ENCODE assay signal across 18 cellular contexts in the genomic region with DNA sequence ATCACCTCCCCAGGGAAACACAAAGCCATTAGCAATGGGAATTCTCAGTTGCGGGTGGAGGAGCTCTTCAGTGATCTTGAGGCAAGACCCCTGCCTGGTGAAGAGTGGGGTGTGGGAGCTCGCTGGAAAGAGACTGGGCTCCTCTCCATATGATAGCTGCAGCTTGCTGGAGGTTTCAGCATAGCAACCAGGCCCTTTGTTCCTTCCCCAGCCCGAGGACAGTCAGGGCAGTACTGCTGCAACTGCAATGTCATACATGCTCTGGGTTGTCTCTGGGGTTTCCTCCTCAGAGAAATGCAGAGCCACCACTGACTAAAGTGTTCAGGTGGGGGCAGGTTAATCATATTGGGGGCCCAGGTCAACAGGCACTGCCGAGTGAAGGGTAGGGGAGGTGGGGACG.
DNase-seq lines count a peak whose midpoint lies in the region; ATAC-seq lines count a peak whose summit lies in the region.
"Had no signal": no experiment of that assay in that cellular context is flagged by ENCODE, and none has a peak within 500 bp of the region (broad histone marks: within the 10 kb centered on the region; RNA-seq: fewer than 3 reads in every experiment).

No MANE protein-coding gene starts in this region.

- H3K9me3 Mint-ChIP-seq in IgD-negative memory B cell = peaks cover 8 to 15% (median 11%) of the 10 kb centered on the region in 3 donors
- peaks cover 8 to 23% (median 19%) of the 10 kb centered on the region in 5 donors for H3K9me3 Mint-ChIP-seq in CD8-positive, alpha-beta memory T cell

- no peak for DNase-seq in mesenchymal stem cell
- no peak for DNase-seq in HAP-1 (ENCODE audit: low spot score in 2 of 2)
- DNase-seq in CD8-positive, alpha-beta memory T cell = no peak
- DNase-seq in NCI-H2196 treated with DMSO at 0.1 percent for 48 hours (lab: John Stamatoyannopoulos, UW; ENCODE audit: unreplicated experiment) = no peak
- DNase-seq: activated CD4-positive, alpha-beta memory T cell treated with anti-CD3 and anti-CD28 coated beads, Interleukin-2, amount 10 ng/mL, durations not matched to agents 7 days and 5 days; colonic mucosa; MG63; NCI-H2171 treated with DMSO at 0.1 percent for 48 hours; occipital lobe had no signal

- peaks cover 40 to 76% (median 60%) of the 10 kb centered on the region in 3 donors for H3K4me1 Mint-ChIP-seq in IgD-negative memory B cell
- no peaks in the 10 kb centered on the region for H3K4me1 Mint-ChIP-seq in CD8-positive, alpha-beta memory T cell
- H3K4me1 Mint-ChIP-seq: activated CD4-positive, alpha-beta memory T cell treated with anti-CD3 and anti-CD28 coated beads, Interleukin-2, amount 10 ng/mL, durations not matched to agents 7 days and 5 days had no signal

- no peak overlapping the region for H3K4ac ChIP-seq in mesenchymal stem cell (ENCODE audit: low read depth in 1 of 2, low read length in 2 of 2)

- H3K4me2 ChIP-seq in mesenchymal stem cell (ENCODE audit: low read length, poor library complexity, severe bottlenecking) = no peak overlapping the region
- H3K4me2 ChIP-seq: BLaER1 had no signal

- H2BK12ac ChIP-seq in mesenchymal stem cell (ENCODE audit: low read length in 2 of 2) = peak overlapping the region in 1 of 2 experiments; percentile 6

- no peak overlapping the region for H3K14ac ChIP-seq in mesenchymal stem cell (ENCODE audit: low read length in 2 of 2)

- no peak overlapping the region for H3K27ac ChIP-seq in mesenchymal stem cell (ENCODE audit: low read length, poor library complexity, severe bottlenecking)
- no peak overlapping the region for H3K27ac ChIP-seq in CD8-positive, alpha-beta memory T cell (ENCODE audit: low read depth, low read length)
- H3K27ac ChIP-seq: BLaER1, colonic mucosa, esophagus muscularis mucosa, vagina had no signal

- peaks cover 8% of the 10 kb centered on the region for H3K36me3 Mint-ChIP-seq in IgD-negative memory B cell
- no peaks in the 10 kb centered on the region for H3K36me3 Mint-ChIP-seq in CD8-positive, alpha-beta memory T cell

- CTCF ChIA-PET in CD8-positive, alpha-beta memory T cell (lab: Charles Lee) = no interaction called here

- H3K4me3 Mint-ChIP-seq in IgD-negative memory B cell = peak overlapping the region in 3 of 4 donors; percentile 70 to 92 (median 87)
- H3K4me3 Mint-ChIP-seq in CD8-positive, alpha-beta memory T cell = no peak overlapping the region
- H3K4me3 Mint-ChIP-seq: activated CD4-positive, alpha-beta memory T cell treated with anti-CD3 and anti-CD28 coated beads, Interleukin-2, amount 10 ng/mL, durations not matched to agents 7 days and 5 days; stimulated activated naive CD8-positive, alpha-beta T cell treated with anti-CD3 and anti-CD28 coated beads, Interleukin-15, Interleukin-2, amounts not matched to agents 100 ng/mL and 50 ng/mL, for 24 hours had no signal

- H3K79me1 ChIP-seq in mesenchymal stem cell (replicated peaks; ENCODE audit: low read length, poor library complexity, severe bottlenecking) = no peaks in the 10 kb centered on the region

- no peaks in the 10 kb centered on the region for H3K27me3 ChIP-seq in mesenchymal stem cell (ENCODE audit: control insufficient read depth in 1 of 2, insufficient read depth in 1 of 2, low read length in 2 of 2)
- H3K27me3 ChIP-seq in HAP-1 (ENCODE audit: low read depth) = no peaks in the 10 kb centered on the region
- no peaks in the 10 kb centered on the region for H3K27me3 ChIP-seq in CD8-positive, alpha-beta memory T cell (ENCODE audit: insufficient read depth, low read length, poor library complexity, severe bottlenecking)
- H3K27me3 ChIP-seq: BLaER1, colonic mucosa, esophagus muscularis mucosa, MG63, vagina had no signal

- no peak overlapping the region for H3K9ac ChIP-seq in mesenchymal stem cell (ENCODE audit: low read length)
- H3K9ac ChIP-seq: BLaER1 had no signal

- ATAC-seq in GM18858 (IDR thresholded peaks at IDR 0.05; ENCODE audit: unreplicated experiment) (peak; percentile 27), HG02588 (IDR thresholded peaks at IDR 0.05; ENCODE audit: unreplicated experiment) (peak; percentile 35), GM18502 (IDR thresholded peaks at IDR 0.05; ENCODE audit: poor library complexity, unreplicated experiment) (no peak)

- no peak overlapping the region for H2AK5ac ChIP-seq in mesenchymal stem cell (ENCODE audit: low read length, severe bottlenecking)

- H3K18ac ChIP-seq in mesenchymal stem cell (ENCODE audit: low read depth in 1 of 2, low read length in 2 of 2) = peak overlapping the region in 1 of 2 experiments; percentile 54

- H2BK120ac ChIP-seq in mesenchymal stem cell (ENCODE audit: low read depth, low read length) = no peak overlapping the region

- H3K27ac Mint-ChIP-seq in IgD-negative memory B cell = peak overlapping the region; percentile 84 to 100 (median 95)
- no peak overlapping the region for H3K27ac Mint-ChIP-seq in CD8-positive, alpha-beta memory T cell
- H3K27ac Mint-ChIP-seq: activated CD4-positive, alpha-beta memory T cell treated with anti-CD3 and anti-CD28 coated beads, Interleukin-2, amount 10 ng/mL, durations not matched to agents 7 days and 5 days; stimulated activated naive CD8-positive, alpha-beta T cell treated with anti-CD3 and anti-CD28 coated beads, Interleukin-15, Interleukin-2, amounts not matched to agents 100 ng/mL and 50 ng/mL, for 24 hours had no signal

- H4K8ac ChIP-seq in mesenchymal stem cell (ENCODE audit: low read length) = no peak overlapping the region

- H4K91ac ChIP-seq in mesenchymal stem cell (ENCODE audit: low read length) = no peak overlapping the region

- H2BK15ac ChIP-seq in mesenchymal stem cell (ENCODE audit: low read depth, poor library complexity, severe bottlenecking) = peak overlapping the region; percentile 69

- no peaks in the 10 kb centered on the region for H3K27me3 Mint-ChIP-seq in IgD-negative memory B cell
- H3K27me3 Mint-ChIP-seq in CD8-positive, alpha-beta memory T cell = peaks cover 0 to 2% of the 10 kb centered on the region in 2 donors
- H3K27me3 Mint-ChIP-seq: activated CD4-positive, alpha-beta memory T cell treated with anti-CD3 and anti-CD28 coated beads, Interleukin-2, amount 10 ng/mL, durations not matched to agents 7 days and 5 days had no signal

- H3K4me1 ChIP-seq in mesenchymal stem cell (ENCODE audit: control insufficient read depth, insufficient read depth, low read depth, low read length) (no peaks in the 10 kb centered on the region), HAP-1 (no peaks in the 10 kb centered on the region)
- no peaks in the 10 kb centered on the region for H3K4me1 ChIP-seq in CD8-positive, alpha-beta memory T cell (ENCODE audit: insufficient read depth, low read length)
- H3K4me1 ChIP-seq: colonic mucosa, esophagus muscularis mucosa, vagina had no signal

- H2BK5ac ChIP-seq in mesenchymal stem cell (ENCODE audit: low read depth, low read length, poor library complexity, severe bottlenecking) = no peak overlapping the region

- POLR2A ChIA-PET in CD8-positive, alpha-beta memory T cell (lab: Charles Lee) = no interaction called here

- H3K9me3 ChIP-seq in mesenchymal stem cell (ENCODE audit: control insufficient read depth, low read length) (peaks cover 21% of the 10 kb centered on the region), HAP-1 (no peaks in the 10 kb centered on the region)
- no peaks in the 10 kb centered on the region for H3K9me3 ChIP-seq in CD8-positive, alpha-beta memory T cell (ENCODE audit: low read length)
- H3K9me3 ChIP-seq: colonic mucosa, vagina had no signal

- H3K23ac ChIP-seq in mesenchymal stem cell (ENCODE audit: low read length in 2 of 2) = no peak overlapping the region

- WGBS in mesenchymal stem cell = 79% methylated on average over 5 of the region's 5 CpGs

- no peak overlapping the region for H2AFZ ChIP-seq in mesenchymal stem cell (ENCODE audit: low read depth, low read length)

- H3K36me3 ChIP-seq in mesenchymal stem cell (ENCODE audit: control insufficient read depth in 1 of 2, insufficient read depth in 2 of 2, low read depth in 1 of 2, low read length in 2 of 2) (peaks cover 0 to 3% of the 10 kb centered on the region in 2 experiments), HAP-1 (replicated peaks) (no peaks in the 10 kb centered on the region)
- H3K36me3 ChIP-seq in CD8-positive, alpha-beta memory T cell (ENCODE audit: insufficient read depth, low read length) = no peaks in the 10 kb centered on the region
- H3K36me3 ChIP-seq: BLaER1, colonic mucosa, esophagus muscularis mucosa, MG63, vagina had no signal

- no peak overlapping the region for H3K4me3 ChIP-seq in mesenchymal stem cell (ENCODE audit: insufficient read depth in 1 of 2, low read depth in 1 of 2, low read length in 2 of 2)
- no peak overlapping the region for H3K4me3 ChIP-seq in HAP-1
- no peak overlapping the region for H3K4me3 ChIP-seq in CD8-positive, alpha-beta memory T cell (ENCODE audit: low read length)
- H3K4me3 ChIP-seq: BLaER1, colonic mucosa, esophagus muscularis mucosa, lung, MG63, vagina had no signal

- in situ Hi-C loops in HAP-1 (cut with MboI; ENCODE audit: low sequenced_read_pairs) = no loop called here

Comparison
In these comparisons a context has a peak if more than half of its experiments do, and no peak if none do; other contexts are left out.
1. H3K27ac Mint-ChIP-seq: peak in IgD-negative memory B cell (3 of 3); none in CD8-positive, alpha-beta memory T cell (0 of 8).
2. H3K4me3 Mint-ChIP-seq: peak in IgD-negative memory B cell (3 of 4); none in CD8-positive, alpha-beta memory T cell (0 of 7).